8 cellular contexts compared by ENCODE assay signal in the genomic region with DNA sequence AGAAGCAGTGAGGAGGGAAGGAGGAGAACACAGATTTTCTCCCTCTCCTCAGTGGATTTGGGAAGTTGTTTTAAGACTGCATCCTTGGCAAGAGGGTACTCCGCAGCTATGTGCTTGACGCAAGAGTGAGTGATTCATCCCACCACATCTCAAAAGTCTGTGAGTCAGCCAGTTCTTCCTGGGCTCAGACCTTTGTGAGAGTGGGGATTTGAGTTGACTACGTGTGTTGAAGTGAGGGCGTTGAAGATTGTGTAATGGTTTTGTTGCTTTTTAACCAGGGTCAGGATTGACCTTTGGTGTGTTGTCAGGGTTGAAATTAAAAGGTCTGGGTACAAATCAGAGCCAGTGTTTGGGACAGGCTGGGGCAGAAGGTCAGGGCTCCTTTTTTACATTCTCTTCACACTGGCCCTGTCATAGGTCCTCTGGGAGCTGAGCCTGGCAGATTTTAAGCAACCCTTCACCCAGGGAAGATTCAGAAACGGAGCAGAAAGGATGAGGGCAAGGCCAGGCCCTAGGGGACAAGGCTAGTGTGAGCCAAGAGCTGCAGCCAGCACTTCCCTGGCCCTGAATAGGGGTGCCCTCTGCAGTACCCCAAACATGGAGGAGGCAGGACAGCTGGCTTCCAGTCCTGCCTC. TPM values are rescaled to one million over a fixed set of nuclear protein-coding genes. Genes with fewer than 3 reads are reported as not detected.
DNase-seq lines count a peak whose midpoint lies in the region; ATAC-seq and TF ChIP-seq lines count a peak whose summit lies in the region.

No MANE protein-coding gene starts in this region.

- peak overlapping the region; percentile 71 for H3K9ac ChIP-seq in adipocyte (ENCODE audit: low read length)

- no peaks in the 10 kb centered on the region for H3K9me3 Mint-ChIP-seq in naive thymus-derived CD8-positive, alpha-beta T cell

- H3K36me3 ChIP-seq in adipocyte (ENCODE audit: control insufficient read depth, insufficient read depth, low read length, severe bottlenecking) (no peaks in the 10 kb centered on the region), kidney epithelial cell (ENCODE audit: control insufficient read depth, insufficient read depth, low read length) (no peaks in the 10 kb centered on the region), thoracic aorta (no peaks in the 10 kb centered on the region)

- ATAC-seq in thoracic aorta (ENCODE audit: insufficient number of reproducible peaks, low FRiP score, low read depth), result peak; percentile 99
- no peak for ATAC-seq in naive thymus-derived CD8-positive, alpha-beta T cell
- ATAC-seq in GM21526 (IDR thresholded peaks at IDR 0.05; ENCODE audit: low FRiP score, unreplicated experiment), result no peak
- no peak for ATAC-seq in GM21619 (IDR thresholded peaks at IDR 0.05; ENCODE audit: unreplicated experiment)

- peak overlapping the region in 1 of 10 donors; percentile 14 for H3K27ac Mint-ChIP-seq in naive thymus-derived CD8-positive, alpha-beta T cell

- peaks cover 0 to 4% (median 2%) of the 10 kb centered on the region in 4 donors for H3K4me1 Mint-ChIP-seq in naive thymus-derived CD8-positive, alpha-beta T cell

- H3K4me3 ChIP-seq in adipocyte (ENCODE audit: low read length) (peak overlapping the region; percentile 58), kidney epithelial cell (ENCODE audit: low read depth, low read length) (no peak overlapping the region), thoracic aorta (peak overlapping the region; percentile 20)

- H3K27me3 ChIP-seq in adipocyte (replicated peaks; ENCODE audit: control insufficient read depth, insufficient read depth, low read length) (no peaks in the 10 kb centered on the region), kidney epithelial cell (ENCODE audit: control insufficient read depth, insufficient read depth, low read length) (no peaks in the 10 kb centered on the region), thoracic aorta (replicated peaks; ENCODE audit: insufficient read depth) (no peaks in the 10 kb centered on the region)

- TF ChIP-seq CTCF in kidney epithelial cell (IDR thresholded peaks at IDR 0.05; ENCODE audit: insufficient read depth, low read length, poor library complexity, severe bottlenecking) (no peak), thoracic aorta (IDR thresholded peaks at IDR 0.05) (no peak)

- peak overlapping the region; percentile 81 to 91 for H3K27ac ChIP-seq in thoracic aorta

- H3K9me3 ChIP-seq in adipocyte (ENCODE audit: control insufficient read depth, low read length) (no peaks in the 10 kb centered on the region), thoracic aorta (no peaks in the 10 kb centered on the region)

- no peaks in the 10 kb centered on the region for H3K36me3 Mint-ChIP-seq in naive thymus-derived CD8-positive, alpha-beta T cell

- peaks cover 53% of the 10 kb centered on the region for H3K4me1 ChIP-seq in adipocyte (ENCODE audit: control insufficient read depth, insufficient read depth, low read length)
- H3K4me1 ChIP-seq in thoracic aorta (ENCODE audit: control insufficient read depth in 1 of 2, low read depth in 2 of 2), result peaks cover 17 to 30% of the 10 kb centered on the region in 2 donors

- DNase-seq in stimulated activated CD4-positive, alpha-beta T cell treated with anti-CD3 and anti-CD28 coated beads, Interleukin-15, amount 100 ng/mL, for 24 hours, result peak; percentile 44
- DNase-seq in stimulated activated CD4-positive, alpha-beta T cell treated with anti-CD3 and anti-CD28 coated beads, Interleukin-12 subunit alpha, Interleukin-12 subunit beta, amount 100 ng/mL, for 4 hours, result no peak
- DNase-seq in adipocyte (ENCODE audit: low read depth), result peak; percentile 98
- DNase-seq in kidney epithelial cell (ENCODE audit: low read depth), result peak; percentile 100
- peak; percentile 76 for DNase-seq in thoracic aorta (ENCODE audit: low spot score)
- no peak for DNase-seq in naive thymus-derived CD8-positive, alpha-beta T cell

- H3K4me3 Mint-ChIP-seq in naive thymus-derived CD8-positive, alpha-beta T cell, result no peak overlapping the region

- H3K27me3 Mint-ChIP-seq in naive thymus-derived CD8-positive, alpha-beta T cell, result peaks cover 3 to 20% (median 8%) of the 10 kb centered on the region in 5 donors

- POLR2A ChIA-PET in naive thymus-derived CD8-positive, alpha-beta T cell (lab: Charles Lee), result interaction anchor here (0.7 kb wide), 1 partner anchor 1947 kb away, joined by 3 read pairs; no protein-coding TSS in a partner anchor

RNA-seq across cellular contexts. Expression of gene C11orf86, which starts 4.2 kb away (rescaled TPM):
- total RNA-seq in kidney epithelial cell, result not detected in 2 replicates
- not detected for total RNA-seq in thoracic aorta
- total RNA-seq in naive thymus-derived CD8-positive, alpha-beta T cell, result not detected
- polyA plus RNA-seq in naive thymus-derived CD8-positive, alpha-beta T cell, result not detected

RNA-seq across cellular contexts. Expression of gene PC, which starts 12.7 kb away (rescaled TPM):
- total RNA-seq in kidney epithelial cell (9.5 and 10.1 TPM in 2 replicates), thoracic aorta (10 to 100 TPM in 1 of 2 donors, 1 to 10 TPM in 1; 8.0 to 12.7 TPM)
- 1 to 10 TPM; 6.9 to 8.3 TPM for total RNA-seq in naive thymus-derived CD8-positive, alpha-beta T cell
- 1 to 10 TPM; 3.5 to 8.5 (median 4.5) TPM for polyA plus RNA-seq in naive thymus-derived CD8-positive, alpha-beta T cell

RNA-seq across cellular contexts. Expression of gene SYT12, which starts 52.0 kb away (rescaled TPM):
- 0.08 and 0.48 TPM in 2 replicates for total RNA-seq in kidney epithelial cell
- 10 to 100 TPM in 1 of 2 donors, 1 to 10 TPM in 1; 3.2 to 16.9 TPM for total RNA-seq in thoracic aorta
- total RNA-seq in naive thymus-derived CD8-positive, alpha-beta T cell, result not detected
- not detected for polyA plus RNA-seq in naive thymus-derived CD8-positive, alpha-beta T cell

Comparison
In these comparisons a context has a peak if more than half of its experiments do, and no peak if none do; other contexts are left out.
1. DNase-seq: peak in stimulated activated CD4-positive, alpha-beta T cell treated with anti-CD3 and anti-CD28 coated beads, Interleukin-15, amount 100 ng/mL, for 24 hours (single experiment), adipocyte (single experiment), kidney epithelial cell (single experiment) and thoracic aorta (single experiment); none in stimulated activated CD4-positive, alpha-beta T cell treated with anti-CD3 and anti-CD28 coated beads, Interleukin-12 subunit alpha, Interleukin-12 subunit beta, amount 100 ng/mL, for 4 hours (single experiment) and naive thymus-derived CD8-positive, alpha-beta T cell (0 of 10).